ENCODE assay signal across 8 cellular contexts in genomic region chr6:151763938-151764680, GRCh38. TPM values are rescaled to one million over a fixed set of nuclear protein-coding genes. Genes with fewer than 3 reads are reported as not detected.
DNase-seq lines count a peak whose midpoint lies in the region; ATAC-seq lines count a peak whose summit lies in the region.

No MANE protein-coding gene starts in this region.

- no peak overlapping the region for H3K4me3 Mint-ChIP-seq in activated T-helper 2 cell treated with anti-CD3 and anti-CD28 coated beads, Interferon-gamma antibody, Interleukin-2, Interleukin-4, amounts not matched to agents 10 μg/mL and 5 μg/mL and 100 μg/mL, durations not matched to agents 14 hours and 24 hours and 36 hours (ENCODE audit: low read depth)

- H3K27ac ChIP-seq in caudate nucleus (ENCODE audit: low read depth, low read length): no peak overlapping the region
- peak overlapping the region in 18 of 21 experiments; percentile 1 to 86 (median 62) for H3K27ac ChIP-seq in skin epidermis

- peak overlapping the region; percentile 7 to 39 (median 13) for H3K4me3 ChIP-seq in skin epidermis

- no peak overlapping the region for H3K27ac Mint-ChIP-seq in activated T-helper 2 cell treated with anti-CD3 and anti-CD28 coated beads, Interferon-gamma antibody, Interleukin-2, Interleukin-4, amounts not matched to agents 10 μg/mL and 5 μg/mL and 100 μg/mL, durations not matched to agents 14 hours and 24 hours and 36 hours

- peaks cover 22% of the 10 kb centered on the region for H3K4me1 Mint-ChIP-seq in activated T-helper 2 cell treated with anti-CD3 and anti-CD28 coated beads, Interferon-gamma antibody, Interleukin-2, Interleukin-4, amounts not matched to agents 10 μg/mL and 5 μg/mL and 100 μg/mL, durations not matched to agents 14 hours and 24 hours and 36 hours (ENCODE audit: low read depth)

- peak; percentile 85 for ATAC-seq in GM21515 (IDR thresholded peaks at IDR 0.05; ENCODE audit: unreplicated experiment)

- intact Hi-C loops in activated T-helper 2 cell treated with anti-CD3 and anti-CD28 coated beads, Interferon-gamma antibody, Interleukin-2, Interleukin-4, amounts not matched to agents 10 μg/mL and 5 μg/mL and 100 μg/mL, durations not matched to agents 14 hours and 24 hours and 36 hours (cut with micrococcal nuclease): loop anchor here (5.0 to 10.0 kb wide), 2 partner anchors 87 to 571 kb away; no protein-coding TSS in a partner anchor

- DNase-seq in EH (ENCODE audit: low read depth): peak; percentile 59
- peak; percentile 17 for DNase-seq in HT-29 (ENCODE audit: low spot score)
- peak; percentile 31 for DNase-seq in SW480 (ENCODE audit: low spot score)
- peak in 44 of 61 donors; percentile 1 to 48 (median 12) for DNase-seq in caudate nucleus (lab: John Stamatoyannopoulos, UW)
- peak; percentile 87 for DNase-seq in iris pigment epithelial cell (ENCODE audit: low read depth)
- no peak for DNase-seq in activated T-helper 2 cell treated with anti-CD3 and anti-CD28 coated beads, Interferon-gamma antibody, Interleukin-2, Interleukin-4, amounts not matched to agents 10 μg/mL and 5 μg/mL and 100 μg/mL, durations not matched to agents 14 hours and 24 hours and 36 hours (ENCODE audit: low spot score)

- no peaks in the 10 kb centered on the region for H3K36me3 Mint-ChIP-seq in activated T-helper 2 cell treated with anti-CD3 and anti-CD28 coated beads, Interferon-gamma antibody, Interleukin-2, Interleukin-4, amounts not matched to agents 10 μg/mL and 5 μg/mL and 100 μg/mL, durations not matched to agents 14 hours and 24 hours and 36 hours (ENCODE audit: low read depth)

- H3K9me3 Mint-ChIP-seq in activated T-helper 2 cell treated with anti-CD3 and anti-CD28 coated beads, Interferon-gamma antibody, Interleukin-2, Interleukin-4, amounts not matched to agents 10 μg/mL and 5 μg/mL and 100 μg/mL, durations not matched to agents 14 hours and 24 hours and 36 hours: no peaks in the 10 kb centered on the region

- H3K27me3 Mint-ChIP-seq in activated T-helper 2 cell treated with anti-CD3 and anti-CD28 coated beads, Interferon-gamma antibody, Interleukin-2, Interleukin-4, amounts not matched to agents 10 μg/mL and 5 μg/mL and 100 μg/mL, durations not matched to agents 14 hours and 24 hours and 36 hours (ENCODE audit: low read depth): peaks cover 7% of the 10 kb centered on the region

RNA-seq across cellular contexts. Expression of gene ESR1, which starts 43.4 kb away (rescaled TPM):
- not detected in 2 replicates for total RNA-seq in HT-29 (2014; rRNA removed; shearing (Covaris generic))
- not detected in 2 replicates for total RNA-seq in activated T-helper 2 cell treated with anti-CD3 and anti-CD28 coated beads, Interferon-gamma antibody, Interleukin-2, Interleukin-4, amounts not matched to agents 10 μg/mL and 5 μg/mL and 100 μg/mL, durations not matched to agents 14 hours and 24 hours and 36 hours
